ENCODE assay signal across 11 cellular contexts in the genomic region with DNA sequence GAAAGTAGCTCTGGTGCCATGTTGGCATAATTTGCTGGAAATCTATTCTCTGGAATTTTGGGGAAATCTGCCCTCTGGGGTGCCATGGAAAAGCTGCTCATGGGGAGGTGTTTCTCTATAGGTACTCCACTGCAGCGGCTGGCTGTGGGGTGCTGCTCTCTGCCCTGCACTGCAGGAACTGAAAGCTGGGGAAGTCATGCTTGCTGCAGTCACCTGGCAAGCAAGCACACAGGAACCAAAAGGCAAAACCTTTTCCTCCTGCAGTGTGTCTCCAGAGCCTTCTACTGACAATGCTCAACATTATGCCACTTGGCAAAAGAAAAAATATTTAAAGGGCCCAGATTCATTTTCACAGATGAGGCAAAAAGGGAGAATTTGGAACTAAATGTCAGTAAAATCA.
A peak's percentile ranks its signal among the peaks of the same experiment; 100 is the strongest.
DNase-seq lines count a peak whose midpoint lies in the region; ATAC-seq and TF ChIP-seq lines count a peak whose summit lies in the region.
"Had no signal": no experiment of that assay in that cellular context is flagged by ENCODE, and none has a peak within 500 bp of the region (broad histone marks: within the 10 kb centered on the region; RNA-seq: fewer than 3 reads in every experiment).

No MANE protein-coding gene starts in this region.

- in situ Hi-C loops in GM13976 (cut with MboI; ENCODE audit: low sequenced_read_pairs, unreplicated experiment) = no loop called here

- peak; percentile 32 for DNase-seq in GM13976 (ENCODE audit: low spot score)
- DNase-seq in UCSD-AML1 (lab: John Stamatoyannopoulos, UW; ENCODE audit: unreplicated experiment) = no peak
- no peak for DNase-seq in SIG-M5 (lab: John Stamatoyannopoulos, UW)
- no peak for DNase-seq in NCI-H1417 treated with DMSO at 0.1 percent for 48 hours (lab: John Stamatoyannopoulos, UW)
- DNase-seq in GM03348 (ENCODE audit: low spot score) = no peak
- DNase-seq: activated gamma-delta T cell treated with Interleukin-2 at 50 U/mL for 16 hours, NCI-H345, SHP77 treated with DMSO at 0.1 percent for 48 hours had no signal

- TF ChIP-seq CTCF in GM13976 (IDR thresholded peaks at IDR 0.05; ENCODE audit: borderline replicate concordance, control extremely low read depth, extremely low read depth, insufficient read depth, missing control alignments) = no peak

- ATAC-seq in GM19395 (IDR thresholded peaks at IDR 0.05; ENCODE audit: unreplicated experiment) (peak; percentile 89), HG02798 (IDR thresholded peaks at IDR 0.05; ENCODE audit: poor library complexity, unreplicated experiment) (peak; percentile 61), HG03520 (IDR thresholded peaks at IDR 0.05; ENCODE audit: unreplicated experiment) (peak; percentile 90)
